In genomic region chr20:13229538-13229937, GRCh38 we compare ENCODE assay signal across 12 cellular contexts. TPM values are rescaled to one million over a fixed set of nuclear protein-coding genes. Genes with fewer than 3 reads are reported as not detected.
A peak's percentile ranks its signal among the peaks of the same experiment; 100 is the strongest.
DNase-seq lines count a peak whose midpoint lies in the region; ATAC-seq, FAIRE-seq and TF ChIP-seq lines count a peak whose summit lies in the region.
"Had no signal": no experiment of that assay in that cellular context is flagged by ENCODE, and none has a peak within 500 bp of the region (broad histone marks: within the 10 kb centered on the region; RNA-seq: fewer than 3 reads in every experiment).

No MANE protein-coding gene starts in this region.

- peaks cover 0 to 4% of the 10 kb centered on the region in 2 donors for H3K9me3 Mint-ChIP-seq in activated T-cell treated with anti-CD3 and anti-CD28 coated beads, Interleukin-2, amount 50 U/mL, for 72 hours
- peaks cover 2% of the 10 kb centered on the region for H3K9me3 Mint-ChIP-seq in natural killer cell treated with Interleukin-12 subunit alpha and Interleukin-12 subunit beta and Interleukin-15 and Interleukin-18, amount 100 ng/mL, for 72 hours

- intact Hi-C loops in aorta (cut with DNase I) = no loop called here
- intact Hi-C loops in HepG2 (cut with micrococcal nuclease; ENCODE audit: unreplicated experiment) = no loop called here

- H3K27me3 Mint-ChIP-seq in activated T-cell treated with anti-CD3 and anti-CD28 coated beads, Interleukin-2, amount 50 U/mL, for 72 hours (ENCODE audit: low read depth) = peaks cover under 1% of the 10 kb centered on the region
- peaks cover 13 to 23% of the 10 kb centered on the region in 2 donors for H3K27me3 Mint-ChIP-seq in natural killer cell treated with Interleukin-12 subunit alpha and Interleukin-12 subunit beta and Interleukin-15 and Interleukin-18, amount 100 ng/mL, for 72 hours

- H3K27ac Mint-ChIP-seq in activated T-cell treated with anti-CD3 and anti-CD28 coated beads, Interleukin-2, amount 50 U/mL, for 72 hours = peak overlapping the region; percentile 51
- H3K27ac Mint-ChIP-seq in natural killer cell treated with Interleukin-12 subunit alpha and Interleukin-12 subunit beta and Interleukin-15 and Interleukin-18, amount 100 ng/mL, for 72 hours = no peak overlapping the region

- H3K36me3 ChIP-seq in aorta (ENCODE audit: control insufficient read depth in 1 of 2, insufficient read depth in 2 of 2, low read length in 1 of 2) (no peaks in the 10 kb centered on the region), HepG2 (replicated peaks in 1 of 2; ENCODE audit: control insufficient read depth in 1 of 2, insufficient read depth in 2 of 2, low read length in 2 of 2) (no peaks in the 10 kb centered on the region)
- H3K36me3 ChIP-seq: gastrocnemius medialis had no signal

- H3K4me2 ChIP-seq in HepG2 (ENCODE audit: low read depth, low read length) = no peak overlapping the region

- POLR2A ChIA-PET in HepG2 (lab: Yijun Ruan, JAX) = no interaction called here

- H3K36me3 Mint-ChIP-seq in activated T-cell treated with anti-CD3 and anti-CD28 coated beads, Interleukin-2, amount 50 U/mL, for 72 hours (ENCODE audit: insufficient read depth in 2 of 2) = peaks cover 8 to 17% of the 10 kb centered on the region in 2 donors
- no peaks in the 10 kb centered on the region for H3K36me3 Mint-ChIP-seq in natural killer cell treated with Interleukin-12 subunit alpha and Interleukin-12 subunit beta and Interleukin-15 and Interleukin-18, amount 100 ng/mL, for 72 hours

- H3K4me1 ChIP-seq in aorta (ENCODE audit: control insufficient read depth in 1 of 2, insufficient read depth in 2 of 2, low read length in 2 of 2) (no peaks in the 10 kb centered on the region), HepG2 (ENCODE audit: insufficient read depth, low read length) (no peaks in the 10 kb centered on the region)
- H3K4me1 ChIP-seq: gastrocnemius medialis, psoas muscle had no signal

- H3K4me1 Mint-ChIP-seq in activated T-cell treated with anti-CD3 and anti-CD28 coated beads, Interleukin-2, amount 50 U/mL, for 72 hours (ENCODE audit: low read depth) = peaks cover 38% of the 10 kb centered on the region
- H3K4me1 Mint-ChIP-seq in natural killer cell treated with Interleukin-12 subunit alpha and Interleukin-12 subunit beta and Interleukin-15 and Interleukin-18, amount 100 ng/mL, for 72 hours (ENCODE audit: low read depth in 2 of 2) = peaks cover 17 to 30% of the 10 kb centered on the region in 2 donors

- H3K4me3 ChIP-seq in aorta (ENCODE audit: low read length in 2 of 2) = no peak overlapping the region
- H3K4me3 ChIP-seq in HepG2 (replicated peaks in 1 of 3; ENCODE audit: insufficient read depth in 1 of 3, low read depth in 2 of 3, low read length in 3 of 3) = no peak overlapping the region
- H3K4me3 ChIP-seq: gastrocnemius medialis, psoas muscle had no signal

- TF ChIP-seq CTCF in HepG2 (CRISPR knock-in tag; IDR thresholded peaks at IDR 0.05) = no peak

- H4K20me1 ChIP-seq in HepG2 (ENCODE audit: insufficient read depth, low read length) = no peaks in the 10 kb centered on the region

- in situ Hi-C loops in HepG2 (cut with HindIII; ENCODE audit: extremely low pct_ligation_motif_present, low pct_unique_long_range_greater_than_20kb) = no loop called here

- DNase-seq in activated T-cell treated with anti-CD3 and anti-CD28 coated beads, Interleukin-2, amount 50 U/mL, for 72 hours = no peak
- DNase-seq in activated T-cell treated with anti-CD3 and anti-CD28 coated beads, Interleukin-2, amount 50 U/mL, for 48 hours = no peak
- DNase-seq in natural killer cell treated with Interleukin-12 subunit alpha and Interleukin-12 subunit beta and Interleukin-15 and Interleukin-18, amount 100 ng/mL, for 72 hours (ENCODE audit: low spot score) = no peak
- DNase-seq in aorta = no peak
- DNase-seq in HepG2 (ENCODE audit: low spot score) = no peak
- DNase-seq in globus pallidus (ENCODE audit: low spot score) = no peak
- DNase-seq: gastrocnemius medialis, GOT3, psoas muscle had no signal

- FAIRE-seq in HepG2 (lab: Jason Lieb, UNC) = no peak
- FAIRE-seq: keratinocyte had no signal

- no peaks in the 10 kb centered on the region for H3K27me3 ChIP-seq in aorta (ENCODE audit: control insufficient read depth in 1 of 2, insufficient read depth in 2 of 2, low read length in 1 of 2)
- H3K27me3 ChIP-seq in HepG2 (ENCODE audit: control insufficient read depth in 1 of 2, insufficient read depth in 2 of 2, low read length in 2 of 2) = no peaks in the 10 kb centered on the region

- H2AFZ ChIP-seq in HepG2 (ENCODE audit: low read length) = no peak overlapping the region

- TF ChIP-seq EP300 in HepG2 (IDR thresholded peaks at IDR 0.05; ENCODE audit: low read depth in 2 of 2, low read length in 2 of 2) (no peak), HepG2 (CRISPR knock-in tag; IDR thresholded peaks at IDR 0.05; ENCODE audit: borderline replicate concordance) (no peak)

- CTCF ChIA-PET in HepG2 (lab: Yijun Ruan, JAX; ENCODE audit: low intra/inter-chr PET ratio, low total read pairs) = no interaction called here

- H3K9ac ChIP-seq in HepG2 (ENCODE audit: insufficient read depth, low read depth, low read length) = no peak overlapping the region

- peak; percentile 78 to 80 for ATAC-seq in activated T-cell treated with anti-CD3 and anti-CD28 coated beads, Interleukin-2, amount 50 U/mL, for 72 hours (replicated peaks in 1 of 2)
- ATAC-seq in GM21529 (IDR thresholded peaks at IDR 0.05; ENCODE audit: unreplicated experiment) (peak; percentile 61), HG03432 (IDR thresholded peaks at IDR 0.05; ENCODE audit: unreplicated experiment) (peak; percentile 86), aorta (ENCODE audit: low FRiP score) (no peak), HepG2 (no peak)
- ATAC-seq in natural killer cell treated with Interleukin-12 subunit alpha and Interleukin-12 subunit beta and Interleukin-15 and Interleukin-18, amount 100 ng/mL, for 72 hours = peak; percentile 44 to 60
- ATAC-seq: gastrocnemius medialis, psoas muscle had no signal

- no peak for TF ChIP-seq RAD21 in HepG2 (CRISPR knock-in tag; IDR thresholded peaks at IDR 0.05)

- TF ChIP-seq POLR2A in HepG2 (IDR thresholded peaks at IDR 0.05; ENCODE audit: insufficient read depth in 1 of 2, low read depth in 2 of 2, low read length in 2 of 2) = no peak

- H3K4me3 Mint-ChIP-seq in activated T-cell treated with anti-CD3 and anti-CD28 coated beads, Interleukin-2, amount 50 U/mL, for 72 hours = peak overlapping the region; percentile 28 to 64
- no peak overlapping the region for H3K4me3 Mint-ChIP-seq in natural killer cell treated with Interleukin-12 subunit alpha and Interleukin-12 subunit beta and Interleukin-15 and Interleukin-18, amount 100 ng/mL, for 72 hours

- no TSS peak for BruUV-seq in HepG2 (replicated peaks; lab: Mats Ljungman, UMichigan)

- H3K79me2 ChIP-seq in HepG2 (ENCODE audit: insufficient read depth, low read length) = no peaks in the 10 kb centered on the region

- H3K27ac ChIP-seq in aorta (ENCODE audit: low read depth in 1 of 2, low read length in 2 of 2) (no peak overlapping the region), HepG2 (ENCODE audit: extremely low read length, insufficient read depth, low read length) (no peak overlapping the region)
- H3K27ac ChIP-seq: gastrocnemius medialis, psoas muscle had no signal

- H3K9me3 ChIP-seq in aorta (ENCODE audit: control insufficient read depth, low read length) (peaks cover 2% of the 10 kb centered on the region), HepG2 (ENCODE audit: low read length) (peaks cover 8% of the 10 kb centered on the region)
- H3K9me3 ChIP-seq: gastrocnemius medialis had no signal

RNA-seq across cellular contexts. Expression of gene ISM1, which starts 8.5 kb away (rescaled TPM):
- total RNA-seq in activated T-cell treated with anti-CD3 and anti-CD28 coated beads, Interleukin-2, amount 50 U/mL, for 72 hours = under 1 TPM; 0.23 to 0.58 TPM
- total RNA-seq in natural killer cell treated with Interleukin-12 subunit alpha and Interleukin-12 subunit beta and Interleukin-15 and Interleukin-18, amount 100 ng/mL, for 72 hours = not detected
- 10 to 100 TPM; 42.9 to 94.9 TPM for total RNA-seq in aorta
- 1 to 10 TPM; 2.0 to 5.4 TPM for polyA plus RNA-seq in aorta
- total RNA-seq in HepG2 (2016; rRNA removed; fragmentation: Illumina TruSeq; extraction: Trizol) = 0.90 and 1.4 TPM in 2 replicates
- 0.51 and 0.53 TPM in 2 replicates for total RNA-seq in HepG2 (2016; cell fraction: cytosol; rRNA removed; fragmentation: Illumina TruSeq; extraction: Trizol; ENCODE audit: low read depth)
- total RNA-seq in HepG2 (2016; cell fraction: insoluble cytoplasmic fraction; rRNA removed; fragmentation: Illumina TruSeq; extraction: Trizol) = 1.0 and 1.1 TPM in 2 replicates
- total RNA-seq in HepG2 (2016; cell fraction: membrane; rRNA removed; fragmentation: Illumina TruSeq; extraction: Trizol) = 0.83 and 0.99 TPM in 2 replicates
- 1.4 and 1.6 TPM in 2 replicates for total RNA-seq in HepG2 (2016; cell fraction: nucleus; rRNA removed; fragmentation: Illumina TruSeq; extraction: Trizol)
- polyA plus RNA-seq in HepG2 (2011; rRNA removed) = 0.38 and 0.40 TPM in 2 replicates
- 0.31 and 0.55 TPM in 2 replicates for polyA plus RNA-seq in HepG2 (2011; cell fraction: cytosol; rRNA removed)
- 0.29 TPM in 2 replicates for polyA plus RNA-seq in HepG2 (2011; cell fraction: nucleus; rRNA removed)
- polyA plus RNA-seq in HepG2 (2012) = 0.11 and 0.15 TPM in 2 replicates
- 0.28 and 0.41 TPM in 2 replicates for polyA plus RNA-seq in HepG2 (2016; cell fraction: cytosol; fragmentation: Illumina TruSeq; extraction: Trizol; ENCODE audit: low read depth)
- 1.8 and 1.9 TPM in 2 replicates for polyA plus RNA-seq in HepG2 (2016; cell fraction: insoluble cytoplasmic fraction; fragmentation: Illumina TruSeq; extraction: Trizol; ENCODE audit: low read depth)
- polyA plus RNA-seq in HepG2 (2016; cell fraction: membrane; fragmentation: Illumina TruSeq; extraction: Trizol; ENCODE audit: low read depth) = 0.80 and 0.96 TPM in 2 replicates
- 2.5 and 3.5 TPM in 2 replicates for polyA plus RNA-seq in HepG2 (2016; cell fraction: nucleus; fragmentation: Illumina TruSeq; extraction: Trizol; ENCODE audit: insufficient read depth, low read depth)
- polyA minus RNA-seq in HepG2 (2011; rRNA and poly(A)+ RNA removed; ENCODE audit: low replicate concordance) = 0.07 and 0.48 TPM in 2 replicates
- 0.53 TPM in 1 of 2 replicates, not detected in the other for polyA minus RNA-seq in HepG2 (2011; cell fraction: cytosol; rRNA and poly(A)+ RNA removed)
- 0.25 and 0.52 TPM in 2 replicates for polyA minus RNA-seq in HepG2 (2011; cell fraction: nucleus; rRNA and poly(A)+ RNA removed)

Comparison
In these comparisons a context has a peak if more than half of its experiments do, and no peak if none do; other contexts are left out.
1. ATAC-seq: peak in activated T-cell treated with anti-CD3 and anti-CD28 coated beads, Interleukin-2, amount 50 U/mL, for 72 hours (2 of 2), GM21529 (single experiment), HG03432 (single experiment) and natural killer cell treated with Interleukin-12 subunit alpha and Interleukin-12 subunit beta and Interleukin-15 and Interleukin-18, amount 100 ng/mL, for 72 hours (2 of 2); none in aorta (single experiment) and HepG2 (single experiment).
2. RNA of gene ISM1, which starts 8.5 kb away (total RNA-seq): 42.9 to 94.9 TPM in aorta; 0.51 to 1.6 TPM in HepG2, 0.23 to 0.58 TPM in activated T-cell treated with anti-CD3 and anti-CD28 coated beads, Interleukin-2, amount 50 U/mL, for 72 hours and not detected in natural killer cell treated with Interleukin-12 subunit alpha and Interleukin-12 subunit beta and Interleukin-15 and Interleukin-18, amount 100 ng/mL, for 72 hours; every median in the first group is over 10 times any median in the second.